Comparison of ENCODE assay signal across 8 cellular contexts in genomic region chr5:150904479-150905311, GRCh38. TPM values are rescaled to one million over a fixed set of nuclear protein-coding genes. Genes with fewer than 3 reads are reported as not detected.
A peak's percentile ranks its signal among the peaks of the same experiment; 100 is the strongest.
DNase-seq lines count a peak whose midpoint lies in the region; ATAC-seq and TF ChIP-seq lines count a peak whose summit lies in the region.

ZNF300 (minus strand) TSS chr5:150904980; CDS start chr5:150903155, 1,825 bp downstream.

- peaks cover 74% of the 10 kb centered on the region for H3K9me3 Mint-ChIP-seq in HFFc6
- peaks cover 31 to 91% (median 74%) of the 10 kb centered on the region in 9 donors for H3K9me3 Mint-ChIP-seq in naive thymus-derived CD8-positive, alpha-beta T cell
- H3K9me3 Mint-ChIP-seq in stimulated activated memory B cell treated with anti-CD40 and anti-IgM and Interleukin-4, amounts not matched to agents 10 μg/mL and 1 μg/mL and 100 μg/mL, for 72 hours = peaks cover 31% of the 10 kb centered on the region

- ATAC-seq in naive thymus-derived CD8-positive, alpha-beta T cell = peak; percentile 97 to 98
- ATAC-seq in stimulated activated memory B cell treated with anti-CD40 and anti-IgM and Interleukin-4, amounts not matched to agents 10 μg/mL and 1 μg/mL and 100 μg/mL, for 72 hours = peak; percentile 86
- ATAC-seq in HG02973 (IDR thresholded peaks at IDR 0.05; ENCODE audit: unreplicated experiment) = no peak

- DNase-seq in AG09319 (ENCODE audit: extremely low read depth, low read depth) (peak; percentile 83), HFFc6 (peak; percentile 94), NT2/D1 (ENCODE audit: low read depth, low spot score) (peak; percentile 82), foreskin fibroblast (peak; percentile 91 to 97)
- DNase-seq in activated naive CD4-positive, alpha-beta T cell treated with Interleukin-2 at 50 U/mL for 16 hours = peak; percentile 37
- DNase-seq in naive thymus-derived CD8-positive, alpha-beta T cell = peak; percentile 3 to 81 (median 46)

- TF ChIP-seq CTCF in AG09319 (IDR thresholded peaks at IDR 0.05; ENCODE audit: low read depth, low read length) (no peak), HFFc6 (IDR thresholded peaks at IDR 0.05) (no peak), foreskin fibroblast (IDR thresholded peaks at IDR 0.05; ENCODE audit: low read depth, low read length) (no peak)

- H3K36me3 Mint-ChIP-seq in HFFc6 (ENCODE audit: low read depth) = peaks cover 57% of the 10 kb centered on the region
- H3K36me3 Mint-ChIP-seq in naive thymus-derived CD8-positive, alpha-beta T cell = peaks cover 37 to 69% (median 59%) of the 10 kb centered on the region in 3 donors
- H3K36me3 Mint-ChIP-seq in stimulated activated memory B cell treated with anti-CD40 and anti-IgM and Interleukin-4, amounts not matched to agents 10 μg/mL and 1 μg/mL and 100 μg/mL, for 72 hours = peaks cover 30% of the 10 kb centered on the region

- peak within 1 kb of the TSS; percentile 96 for H3K4me3 Mint-ChIP-seq in HFFc6
- H3K4me3 Mint-ChIP-seq in naive thymus-derived CD8-positive, alpha-beta T cell = peak within 1 kb of the TSS; percentile 74 to 96 (median 90)
- peak within 1 kb of the TSS; percentile 85 for H3K4me3 Mint-ChIP-seq in stimulated activated memory B cell treated with anti-CD40 and anti-IgM and Interleukin-4, amounts not matched to agents 10 μg/mL and 1 μg/mL and 100 μg/mL, for 72 hours

- peak within 1 kb of the TSS; percentile 98 for H3K27ac Mint-ChIP-seq in HFFc6
- H3K27ac Mint-ChIP-seq in naive thymus-derived CD8-positive, alpha-beta T cell = peak within 1 kb of the TSS; percentile 75 to 99 (median 94)
- H3K27ac Mint-ChIP-seq in stimulated activated memory B cell treated with anti-CD40 and anti-IgM and Interleukin-4, amounts not matched to agents 10 μg/mL and 1 μg/mL and 100 μg/mL, for 72 hours = peak within 1 kb of the TSS; percentile 94

- POLR2A ChIA-PET in naive thymus-derived CD8-positive, alpha-beta T cell (lab: Charles Lee) = no interaction called here

- H3K27me3 Mint-ChIP-seq in HFFc6 (ENCODE audit: insufficient read depth) = peaks cover 4% of the 10 kb centered on the region
- peaks cover 11 to 29% (median 24%) of the 10 kb centered on the region in 5 donors for H3K27me3 Mint-ChIP-seq in naive thymus-derived CD8-positive, alpha-beta T cell
- peaks cover 27% of the 10 kb centered on the region for H3K27me3 Mint-ChIP-seq in stimulated activated memory B cell treated with anti-CD40 and anti-IgM and Interleukin-4, amounts not matched to agents 10 μg/mL and 1 μg/mL and 100 μg/mL, for 72 hours

- peaks cover 81% of the 10 kb centered on the region for H3K9me3 ChIP-seq in NT2/D1 (ENCODE audit: insufficient read depth, low read length)

- H3K4me1 Mint-ChIP-seq in HFFc6 (ENCODE audit: low read depth) = peaks cover 18% of the 10 kb centered on the region
- H3K4me1 Mint-ChIP-seq in naive thymus-derived CD8-positive, alpha-beta T cell = peaks cover 0 to 10% (median 2%) of the 10 kb centered on the region in 4 donors
- H3K4me1 Mint-ChIP-seq in stimulated activated memory B cell treated with anti-CD40 and anti-IgM and Interleukin-4, amounts not matched to agents 10 μg/mL and 1 μg/mL and 100 μg/mL, for 72 hours = no peaks in the 10 kb centered on the region

- peak within 1 kb of the TSS; percentile 88 for H3K9ac ChIP-seq in NT2/D1 (ENCODE audit: insufficient read length, low read depth)

- no peaks in the 10 kb centered on the region for H3K27me3 ChIP-seq in NT2/D1 (ENCODE audit: insufficient read depth, insufficient read length)

- H3K4me3 ChIP-seq in NT2/D1 (ENCODE audit: insufficient read length, low read depth) (peak within 1 kb of the TSS; percentile 81), foreskin fibroblast (ENCODE audit: low read depth in 1 of 2, low read length in 2 of 2) (peak within 1 kb of the TSS; percentile 63 to 86)

- H3K4me1 ChIP-seq in NT2/D1 (ENCODE audit: insufficient read depth, insufficient read length) = no peaks in the 10 kb centered on the region

- peaks cover 47% of the 10 kb centered on the region for H3K36me3 ChIP-seq in NT2/D1 (ENCODE audit: insufficient read depth, insufficient read length, low read length)

RNA-seq across cellular contexts. Expression of gene ZNF300, which starts in this region (rescaled TPM):
- total RNA-seq in HFFc6 (2021; fragmentation: NEBNext Ultra II Directional; extraction: Animal tissue kit (Norgen Biotek cat#: 25700)) = 1 to 10 TPM; 2.6 to 5.6 (median 4.6) TPM
- total RNA-seq in naive thymus-derived CD8-positive, alpha-beta T cell = 1 to 10 TPM; 4.6 to 4.8 TPM
- under 1 TPM; 0.20 to 0.89 (median 0.39) TPM for polyA plus RNA-seq in naive thymus-derived CD8-positive, alpha-beta T cell

Comparison
In these comparisons a context has a peak if more than half of its experiments do, and no peak if none do; other contexts are left out.
1. DNase-seq: peak in every context shown above with its lines; median percentile 94 in HFFc6; 94 in foreskin fibroblast; 83 in AG09319; 82 in NT2/D1; 46 in naive thymus-derived CD8-positive, alpha-beta T cell; 37 in activated naive CD4-positive, alpha-beta T cell treated with Interleukin-2 at 50 U/mL for 16 hours.